ENCODE assay signal across 1 cellular context in the genomic region with DNA sequence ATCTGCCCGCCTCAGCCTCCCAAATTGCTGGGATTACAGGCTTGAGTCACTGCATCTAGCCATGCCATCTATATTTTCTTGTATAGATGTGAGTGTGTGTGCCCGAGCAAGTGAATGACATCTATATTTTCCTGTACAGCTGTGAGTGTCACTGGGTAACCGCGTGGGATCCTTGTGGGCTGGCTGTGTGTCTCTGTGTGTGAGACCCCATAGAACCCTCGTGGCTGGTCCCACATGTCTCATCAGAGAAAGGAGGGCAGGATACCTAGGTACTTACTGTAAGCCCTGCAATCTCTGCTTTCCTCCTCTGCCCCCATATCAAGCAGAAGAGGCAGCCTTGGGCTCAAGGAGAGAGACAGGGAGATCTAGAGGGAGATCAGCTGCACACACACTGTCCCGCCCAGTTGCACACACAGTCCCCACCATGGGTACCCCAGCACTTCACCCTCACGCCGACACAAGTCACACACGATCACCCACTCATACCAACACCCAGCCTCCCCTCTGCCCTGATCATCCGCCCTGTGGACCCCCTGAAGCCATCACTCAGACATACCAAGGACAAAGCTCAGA.
TF ChIP-seq lines count a peak whose summit lies in the region.

No MANE protein-coding gene starts in this region.

TF ChIP-seq in GM23338, 12 proteins besides CTCF, POLR2A, EP300 and RAD21 (continued from another document):
- TF ChIP-seq, protein P1, sequence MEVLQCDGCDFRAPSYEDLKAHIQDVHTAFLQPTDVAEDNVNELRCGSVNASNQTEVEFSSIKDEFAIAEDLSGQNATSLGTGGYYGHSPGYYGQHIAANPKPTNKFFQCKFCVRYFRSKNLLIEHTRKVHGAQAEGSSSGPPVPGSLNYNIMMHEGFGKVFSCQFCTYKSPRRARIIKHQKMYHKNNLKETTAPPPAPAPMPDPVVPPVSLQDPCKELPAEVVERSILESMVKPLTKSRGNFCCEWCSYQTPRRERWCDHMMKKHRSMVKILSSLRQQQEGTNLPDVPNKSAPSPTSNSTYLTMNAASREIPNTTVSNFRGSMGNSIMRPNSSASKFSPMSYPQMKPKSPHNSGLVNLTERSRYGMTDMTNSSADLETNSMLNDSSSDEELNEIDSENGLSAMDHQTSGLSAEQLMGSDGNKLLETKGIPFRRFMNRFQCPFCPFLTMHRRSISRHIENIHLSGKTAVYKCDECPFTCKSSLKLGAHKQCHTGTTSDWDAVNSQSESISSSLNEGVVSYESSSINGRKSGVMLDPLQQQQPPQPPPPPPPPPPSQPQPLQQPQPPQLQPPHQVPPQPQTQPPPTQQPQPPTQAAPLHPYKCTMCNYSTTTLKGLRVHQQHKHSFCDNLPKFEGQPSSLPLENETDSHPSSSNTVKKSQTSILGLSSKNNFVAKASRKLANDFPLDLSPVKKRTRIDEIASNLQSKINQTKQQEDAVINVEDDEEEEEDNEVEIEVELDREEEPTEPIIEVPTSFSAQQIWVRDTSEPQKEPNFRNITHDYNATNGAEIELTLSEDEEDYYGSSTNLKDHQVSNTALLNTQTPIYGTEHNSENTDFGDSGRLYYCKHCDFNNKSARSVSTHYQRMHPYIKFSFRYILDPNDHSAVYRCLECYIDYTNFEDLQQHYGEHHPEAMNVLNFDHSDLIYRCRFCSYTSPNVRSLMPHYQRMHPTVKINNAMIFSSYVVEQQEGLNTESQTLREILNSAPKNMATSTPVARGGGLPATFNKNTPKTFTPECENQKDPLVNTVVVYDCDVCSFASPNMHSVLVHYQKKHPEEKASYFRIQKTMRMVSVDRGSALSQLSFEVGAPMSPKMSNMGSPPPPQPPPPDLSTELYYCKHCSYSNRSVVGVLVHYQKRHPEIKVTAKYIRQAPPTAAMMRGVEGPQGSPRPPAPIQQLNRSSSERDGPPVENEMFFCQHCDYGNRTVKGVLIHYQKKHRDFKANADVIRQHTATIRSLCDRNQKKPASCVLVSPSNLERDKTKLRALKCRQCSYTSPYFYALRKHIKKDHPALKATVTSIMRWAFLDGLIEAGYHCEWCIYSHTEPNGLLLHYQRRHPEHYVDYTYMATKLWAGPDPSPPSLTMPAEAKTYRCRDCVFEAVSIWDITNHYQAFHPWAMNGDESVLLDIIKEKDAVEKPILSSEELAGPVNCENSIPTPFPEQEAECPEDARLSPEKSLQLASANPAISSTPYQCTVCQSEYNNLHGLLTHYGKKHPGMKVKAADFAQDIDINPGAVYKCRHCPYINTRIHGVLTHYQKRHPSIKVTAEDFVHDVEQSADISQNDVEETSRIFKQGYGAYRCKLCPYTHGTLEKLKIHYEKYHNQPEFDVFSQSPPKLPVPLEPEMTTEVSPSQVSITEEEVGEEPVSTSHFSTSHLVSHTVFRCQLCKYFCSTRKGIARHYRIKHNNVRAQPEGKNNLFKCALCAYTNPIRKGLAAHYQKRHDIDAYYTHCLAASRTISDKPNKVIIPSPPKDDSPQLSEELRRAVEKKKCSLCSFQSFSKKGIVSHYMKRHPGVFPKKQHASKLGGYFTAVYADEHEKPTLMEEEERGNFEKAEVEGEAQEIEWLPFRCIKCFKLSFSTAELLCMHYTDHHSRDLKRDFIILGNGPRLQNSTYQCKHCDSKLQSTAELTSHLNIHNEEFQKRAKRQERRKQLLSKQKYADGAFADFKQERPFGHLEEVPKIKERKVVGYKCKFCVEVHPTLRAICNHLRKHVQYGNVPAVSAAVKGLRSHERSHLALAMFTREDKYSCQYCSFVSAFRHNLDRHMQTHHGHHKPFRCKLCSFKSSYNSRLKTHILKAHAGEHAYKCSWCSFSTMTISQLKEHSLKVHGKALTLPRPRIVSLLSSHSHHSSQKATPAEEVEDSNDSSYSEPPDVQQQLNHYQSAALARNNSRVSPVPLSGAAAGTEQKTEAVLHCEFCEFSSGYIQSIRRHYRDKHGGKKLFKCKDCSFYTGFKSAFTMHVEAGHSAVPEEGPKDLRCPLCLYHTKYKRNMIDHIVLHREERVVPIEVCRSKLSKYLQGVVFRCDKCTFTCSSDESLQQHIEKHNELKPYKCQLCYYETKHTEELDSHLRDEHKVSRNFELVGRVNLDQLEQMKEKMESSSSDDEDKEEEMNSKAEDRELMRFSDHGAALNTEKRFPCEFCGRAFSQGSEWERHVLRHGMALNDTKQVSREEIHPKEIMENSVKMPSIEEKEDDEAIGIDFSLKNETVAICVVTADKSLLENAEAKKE (CRISPR knock-in tag; IDR thresholded peaks at IDR 0.05): no peak
- TF ChIP-seq NANOG (IDR thresholded peaks at IDR 0.05; ENCODE audit: borderline replicate concordance) (no peak), CREB1 (CRISPR knock-in tag; IDR thresholded peaks at IDR 0.05; ENCODE audit: low read depth) (no peak), POLR2AphosphoS5 (IDR thresholded peaks at IDR 0.05; ENCODE audit: low read depth) (no peak), JUNB (IDR thresholded peaks at IDR 0.05; ENCODE audit: unreplicated experiment) (no peak)
TF ChIP-seq in GM23338: peak in this region for 0.
